In the genomic region with DNA sequence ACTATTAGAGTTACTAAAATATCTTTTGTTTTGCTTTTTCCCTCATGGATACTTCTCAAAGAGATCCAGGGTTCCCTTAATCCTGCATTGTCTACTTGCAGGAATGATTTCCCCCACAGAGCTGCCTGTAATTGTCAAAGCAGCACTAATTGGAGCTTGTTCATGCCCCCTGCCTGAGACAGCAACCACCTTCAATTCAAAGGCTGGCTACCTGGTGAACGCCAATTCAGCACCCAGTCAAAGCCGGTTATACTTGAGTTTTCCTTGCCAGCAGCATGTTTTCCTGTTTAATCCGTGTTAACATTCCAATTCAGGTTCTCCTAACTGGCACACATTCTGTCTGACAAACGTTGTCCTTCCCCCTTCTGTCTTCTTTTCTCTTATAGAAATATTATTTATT, we compare ENCODE assay signal across 26 cellular contexts.
"Had no signal": no experiment of that assay in that cellular context is flagged by ENCODE, and none has a peak within 500 bp of the region (broad histone marks: within the 10 kb centered on the region; RNA-seq: fewer than 3 reads in every experiment).

No MANE protein-coding gene starts in this region.

- DNase-seq: cortex of kidney; dorsolateral prefrontal cortex; effector CD8-positive, alpha-beta T cell; glutamatergic neuron; kidney; left cardiac atrium; left ventricle myocardium inferior; lower lobe of right lung; midbrain; psoas muscle; retina; spleen; stimulated activated CD4-positive, alpha-beta T cell treated with anti-CD3 and anti-CD28 coated beads, Interleukin-15, amount 100 ng/mL, for 24 hours; stimulated activated CD4-positive, alpha-beta T cell treated with anti-CD3 and anti-CD28 coated beads, Interleukin-1b, Interleukin-23, amount 100 ng/mL, for 48 hours; stimulated activated CD4-positive, alpha-beta T cell treated with anti-CD3 and anti-CD28 coated beads, Interleukin-4, amount 100 ng/mL, for 24 hours; testis had no signal

- H3K27ac Mint-ChIP-seq: memory B cell; nephron; stimulated activated memory B cell treated with anti-CD40 and anti-IgM and Interleukin-4, amounts not matched to agents 10 μg/mL and 1 μg/mL and 100 μg/mL, for 72 hours; stimulated activated naive CD8-positive, alpha-beta T cell treated with anti-CD3 and anti-CD28 coated beads, Interleukin-15, Interleukin-2, amounts not matched to agents 100 ng/mL and 50 ng/mL, for 24 hours had no signal

- H3K4me3 Mint-ChIP-seq: memory B cell; nephron; stimulated activated memory B cell treated with anti-CD40 and anti-IgM and Interleukin-4, amounts not matched to agents 10 μg/mL and 1 μg/mL and 100 μg/mL, for 72 hours; stimulated activated naive CD8-positive, alpha-beta T cell treated with anti-CD3 and anti-CD28 coated beads, Interleukin-15, Interleukin-2, amounts not matched to agents 100 ng/mL and 50 ng/mL, for 24 hours had no signal

- H3K27ac ChIP-seq: dorsolateral prefrontal cortex, epithelial cell of prostate, esophagus muscularis mucosa, gastroesophageal sphincter, left ventricle myocardium inferior, lower lobe of right lung, neutrophil, psoas muscle, spleen, testis, tibial nerve had no signal

- H3K36me3 Mint-ChIP-seq: memory B cell; stimulated activated memory B cell treated with anti-CD40 and anti-IgM and Interleukin-4, amounts not matched to agents 10 μg/mL and 1 μg/mL and 100 μg/mL, for 72 hours had no signal

- H3K27me3 Mint-ChIP-seq: memory B cell; stimulated activated memory B cell treated with anti-CD40 and anti-IgM and Interleukin-4, amounts not matched to agents 10 μg/mL and 1 μg/mL and 100 μg/mL, for 72 hours had no signal

- H3K27me3 ChIP-seq: esophagus muscularis mucosa, gastroesophageal sphincter, neutrophil, spleen, testis, tibial nerve had no signal

- H3K4me3 ChIP-seq: dorsolateral prefrontal cortex, esophagus muscularis mucosa, gastroesophageal sphincter, left ventricle myocardium inferior, lower lobe of right lung, psoas muscle, spleen, testis, tibial nerve had no signal

- H3K36me3 ChIP-seq: esophagus muscularis mucosa, gastroesophageal sphincter, left ventricle myocardium inferior, lower lobe of right lung, neutrophil, spleen, tibial nerve had no signal

- H3K4me1 ChIP-seq: esophagus muscularis mucosa, gastroesophageal sphincter, left ventricle myocardium inferior, lower lobe of right lung, psoas muscle, spleen, testis, tibial nerve had no signal

- H3K9me3 ChIP-seq: esophagus muscularis mucosa, gastroesophageal sphincter, left ventricle myocardium inferior, lower lobe of right lung, neutrophil, psoas muscle, spleen, testis, tibial nerve had no signal

- ATAC-seq: gastroesophageal sphincter; left cardiac atrium; lower lobe of right lung; psoas muscle; sciatic nerve; stimulated activated memory B cell treated with anti-CD40 and anti-IgM and Interleukin-4, amounts not matched to agents 10 μg/mL and 1 μg/mL and 100 μg/mL, for 72 hours had no signal

- H3K9me3 Mint-ChIP-seq: memory B cell; stimulated activated memory B cell treated with anti-CD40 and anti-IgM and Interleukin-4, amounts not matched to agents 10 μg/mL and 1 μg/mL and 100 μg/mL, for 72 hours; stimulated activated naive CD8-positive, alpha-beta T cell treated with anti-CD3 and anti-CD28 coated beads, Interleukin-15, Interleukin-2, amounts not matched to agents 100 ng/mL and 50 ng/mL, for 24 hours had no signal
